Comparison of ENCODE assay signal across 13 cellular contexts in the genomic region with DNA sequence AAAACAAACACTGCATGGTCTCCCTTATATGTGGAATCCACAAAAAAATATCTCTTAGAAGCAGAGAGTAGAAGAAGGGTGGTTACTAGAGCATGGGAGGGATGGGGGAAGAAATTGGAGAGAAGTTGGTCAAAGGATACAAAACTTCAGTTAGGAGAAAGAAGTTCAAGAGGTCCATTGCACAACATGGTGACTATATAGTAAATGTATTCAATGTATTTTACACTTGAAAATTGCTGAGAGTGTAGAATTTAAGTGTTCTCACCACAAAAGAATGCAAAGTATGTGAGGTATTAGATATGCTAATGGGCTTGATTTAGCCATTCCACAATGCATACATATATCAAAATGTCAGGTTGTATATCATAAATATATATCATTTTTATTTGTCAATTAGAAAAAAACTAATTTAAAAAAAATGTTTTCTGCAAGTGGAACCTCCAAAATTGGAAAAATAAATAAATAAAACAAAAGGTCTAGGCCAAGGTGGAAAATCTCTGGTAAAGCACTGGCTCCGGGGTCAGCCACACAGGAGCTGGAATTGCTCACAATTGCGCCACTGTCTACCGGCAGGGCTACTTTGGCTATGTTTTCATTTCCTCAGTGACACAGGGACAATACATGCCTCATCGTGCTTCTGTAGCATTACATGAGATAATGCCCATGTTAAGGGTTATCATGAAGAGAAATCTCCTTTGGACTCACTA.
DNase-seq lines count a peak whose midpoint lies in the region; ATAC-seq, FAIRE-seq and TF ChIP-seq lines count a peak whose summit lies in the region.
"Had no signal": no experiment of that assay in that cellular context is flagged by ENCODE, and none has a peak within 500 bp of the region (broad histone marks: within the 10 kb centered on the region; RNA-seq: fewer than 3 reads in every experiment).

No MANE protein-coding gene starts in this region.

- peak; percentile 70 for FAIRE-seq in bronchial epithelial cell (lab: Jason Lieb, UNC)

- H3K36me3 ChIP-seq in bronchial epithelial cell (ENCODE audit: control insufficient read depth, insufficient read depth, low read length) = no peaks in the 10 kb centered on the region
- H3K36me3 ChIP-seq: transverse colon had no signal

- no peak overlapping the region for H3K4me3 ChIP-seq in bronchial epithelial cell (ENCODE audit: low read depth, low read length)
- H3K4me3 ChIP-seq: skin epidermis, transverse colon had no signal

- peaks cover 38% of the 10 kb centered on the region for H3K4me1 Mint-ChIP-seq in CD14-positive monocyte

- DNase-seq in CD14-positive monocyte (ENCODE audit: low spot score) (peak; percentile 79), MV-4-11 (lab: John Stamatoyannopoulos, UW) (peak; percentile 51), bronchial epithelial cell (ENCODE audit: low read depth) (peak; percentile 80), left kidney (ENCODE audit: low read depth, low spot score) (peak; percentile 13), superior temporal gyrus (ENCODE audit: extremely low spot score) (no peak)
- no peak for DNase-seq in NK-92 treated with Interleukin-12 subunit alpha and Interleukin-12 subunit beta, amount 100 ng/mL, for 24 hours (lab: John Stamatoyannopoulos, UW)
- DNase-seq in activated CD8-positive, alpha-beta memory T cell treated with anti-CD3 and anti-CD28 coated beads, Interleukin-2, amount 50 U/mL, for 48 hours = no peak
- DNase-seq: activated CD4-positive, alpha-beta memory T cell treated with anti-CD3 and anti-CD28 coated beads for 36 hours; activated naive CD4-positive, alpha-beta T cell treated with anti-CD3 and anti-CD28 coated beads, Interleukin-2, amount 50 U/mL, for 16 hours; NCI-H2081 treated with DMSO at 0.1 percent for 48 hours; transverse colon had no signal

- TF ChIP-seq CTCF in CD14-positive monocyte (IDR thresholded peaks at IDR 0.05) (no peak), bronchial epithelial cell (IDR thresholded peaks at IDR 0.05; ENCODE audit: insufficient read depth, low read length, severe bottlenecking) (no peak)

- intact Hi-C loops in CD14-positive monocyte (cut with micrococcal nuclease) = no loop called here

- peaks cover 0 to 4% (median 0%) of the 10 kb centered on the region in 3 donors for H3K27me3 Mint-ChIP-seq in CD14-positive monocyte (ENCODE audit: low read depth in 3 of 3)
- H3K27me3 Mint-ChIP-seq: activated CD4-positive, alpha-beta memory T cell treated with anti-CD3 and anti-CD28 coated beads for 36 hours had no signal

- peaks cover 1 to 3% of the 10 kb centered on the region in 2 donors for H3K36me3 Mint-ChIP-seq in CD14-positive monocyte
- H3K36me3 Mint-ChIP-seq: activated CD4-positive, alpha-beta memory T cell treated with anti-CD3 and anti-CD28 coated beads for 36 hours had no signal

- no peak for ATAC-seq in GM21528 (IDR thresholded peaks at IDR 0.05; ENCODE audit: low FRiP score, unreplicated experiment)

- H3K4me3 Mint-ChIP-seq in CD14-positive monocyte = peak overlapping the region; percentile 17 to 78
- H3K4me3 Mint-ChIP-seq: activated CD4-positive, alpha-beta memory T cell treated with anti-CD3 and anti-CD28 coated beads for 36 hours had no signal

- no peaks in the 10 kb centered on the region for H3K27me3 ChIP-seq in bronchial epithelial cell (ENCODE audit: control insufficient read depth, insufficient read depth, low read length)
- H3K27me3 ChIP-seq: transverse colon had no signal

- peaks cover 0 to 16% (median 9%) of the 10 kb centered on the region in 7 donors for H3K9me3 Mint-ChIP-seq in CD14-positive monocyte
- H3K9me3 Mint-ChIP-seq: activated CD4-positive, alpha-beta memory T cell treated with anti-CD3 and anti-CD28 coated beads for 36 hours had no signal

- peak overlapping the region; percentile 76 to 94 (median 90) for H3K27ac Mint-ChIP-seq in CD14-positive monocyte
- H3K27ac Mint-ChIP-seq: activated CD4-positive, alpha-beta memory T cell treated with anti-CD3 and anti-CD28 coated beads for 36 hours had no signal

Comparison
In these comparisons a context has a peak if more than half of its experiments do, and no peak if none do; other contexts are left out.
1. DNase-seq: peak in CD14-positive monocyte (single experiment), MV-4-11 (single experiment), bronchial epithelial cell (single experiment) and left kidney (single experiment); none in superior temporal gyrus (single experiment), NK-92 treated with Interleukin-12 subunit alpha and Interleukin-12 subunit beta, amount 100 ng/mL, for 24 hours (single experiment) and activated CD8-positive, alpha-beta memory T cell treated with anti-CD3 and anti-CD28 coated beads, Interleukin-2, amount 50 U/mL, for 48 hours (single experiment).